ENCODE assay signal across 8 cellular contexts in genomic region chr6:56642366-56643261, GRCh38. TPM values are rescaled to one million over a fixed set of nuclear protein-coding genes. Genes with fewer than 3 reads are reported as not detected.
DNase-seq lines count a peak whose midpoint lies in the region; ATAC-seq and TF ChIP-seq lines count a peak whose summit lies in the region.

Gene DST (minus strand): TSS chr6:56642889.

- DNase-seq in EL (peak; percentile 97), SW 1271 (lab: John Stamatoyannopoulos, UW) (peak; percentile 45 to 82), foreskin melanocyte (peak; percentile 54), pulmonary artery endothelial cell (ENCODE audit: low read depth, low spot score) (no peak), natural killer cell (no peak), NCI-H2029 (lab: John Stamatoyannopoulos, UW) (no peak)
- no peak for DNase-seq in activated T-cell treated with anti-CD3 and anti-CD28 coated beads, Interleukin-2, amount 50 U/mL, for 1 hour
- no peak for DNase-seq in activated CD8-positive, alpha-beta T cell treated with anti-CD3 and anti-CD28 coated beads, Interleukin-2, amount 10 ng/mL, durations not matched to agents 7 days and 5 days

- POLR2A ChIA-PET in activated CD8-positive, alpha-beta T cell treated with anti-CD3 and anti-CD28 coated beads, Interleukin-2, amount 10 ng/mL, durations not matched to agents 7 days and 5 days (lab: Charles Lee), result no interaction called here

- ATAC-seq in natural killer cell, result no peak
- ATAC-seq in activated CD8-positive, alpha-beta T cell treated with anti-CD3 and anti-CD28 coated beads, Interleukin-2, amount 10 ng/mL, durations not matched to agents 7 days and 5 days, result no peak

- H3K36me3 Mint-ChIP-seq in natural killer cell, result no peaks in the 10 kb centered on the region
- H3K36me3 Mint-ChIP-seq in activated CD8-positive, alpha-beta T cell treated with anti-CD3 and anti-CD28 coated beads, Interleukin-2, amount 10 ng/mL, durations not matched to agents 7 days and 5 days (ENCODE audit: low read depth), result no peaks in the 10 kb centered on the region

- H3K4me3 Mint-ChIP-seq in natural killer cell, result no peak within 1 kb of the TSS
- no peak within 1 kb of the TSS for H3K4me3 Mint-ChIP-seq in activated CD8-positive, alpha-beta T cell treated with anti-CD3 and anti-CD28 coated beads, Interleukin-2, amount 10 ng/mL, durations not matched to agents 7 days and 5 days

- no peaks in the 10 kb centered on the region for H3K27me3 Mint-ChIP-seq in natural killer cell (ENCODE audit: low read depth in 2 of 2)
- peaks cover 1% of the 10 kb centered on the region for H3K27me3 Mint-ChIP-seq in activated CD8-positive, alpha-beta T cell treated with anti-CD3 and anti-CD28 coated beads, Interleukin-2, amount 10 ng/mL, durations not matched to agents 7 days and 5 days (ENCODE audit: low read depth)

- intact Hi-C loops in natural killer cell (cut with micrococcal nuclease), result no loop called here

- H3K9me3 Mint-ChIP-seq in natural killer cell, result no peaks in the 10 kb centered on the region
- no peaks in the 10 kb centered on the region for H3K9me3 Mint-ChIP-seq in activated CD8-positive, alpha-beta T cell treated with anti-CD3 and anti-CD28 coated beads, Interleukin-2, amount 10 ng/mL, durations not matched to agents 7 days and 5 days (ENCODE audit: insufficient read depth)

- no peak for TF ChIP-seq CTCF in natural killer cell (IDR thresholded peaks at IDR 0.05)

- H3K27ac Mint-ChIP-seq in natural killer cell, result no peak within 1 kb of the TSS
- no peak within 1 kb of the TSS for H3K27ac Mint-ChIP-seq in activated CD8-positive, alpha-beta T cell treated with anti-CD3 and anti-CD28 coated beads, Interleukin-2, amount 10 ng/mL, durations not matched to agents 7 days and 5 days

- no peaks in the 10 kb centered on the region for H3K4me1 Mint-ChIP-seq in natural killer cell
- no peaks in the 10 kb centered on the region for H3K4me1 Mint-ChIP-seq in activated CD8-positive, alpha-beta T cell treated with anti-CD3 and anti-CD28 coated beads, Interleukin-2, amount 10 ng/mL, durations not matched to agents 7 days and 5 days (ENCODE audit: low read depth)

- CTCF ChIA-PET in activated CD8-positive, alpha-beta T cell treated with anti-CD3 and anti-CD28 coated beads, Interleukin-2, amount 10 ng/mL, durations not matched to agents 7 days and 5 days (lab: Charles Lee), result interaction anchor here (1.0 kb wide), 2 partner anchors 19 to 210 kb away, joined by 3 to 4 read pairs; no protein-coding TSS in a partner anchor

RNA-seq across cellular contexts. Expression of gene DST, which starts in this region (rescaled TPM):
- 260 and 404 TPM in 2 replicates for total RNA-seq in pulmonary artery endothelial cell
- total RNA-seq in natural killer cell, result 10 to 100 TPM in 1 of 3 donors, 1 to 10 TPM in 2; 5.6 to 14.7 (median 8.9) TPM
- under 1 TPM; 0.76 to 0.79 TPM for total RNA-seq in activated CD8-positive, alpha-beta T cell treated with anti-CD3 and anti-CD28 coated beads, Interleukin-2, amount 10 ng/mL, durations not matched to agents 7 days and 5 days

Comparison
In these comparisons a context has a peak if more than half of its experiments do, and no peak if none do; other contexts are left out.
1. RNA of gene DST (total RNA-seq): 260 to 404 TPM in pulmonary artery endothelial cell; 5.6 to 14.7 TPM in natural killer cell and 0.76 to 0.79 TPM in activated CD8-positive, alpha-beta T cell treated with anti-CD3 and anti-CD28 coated beads, Interleukin-2, amount 10 ng/mL, durations not matched to agents 7 days and 5 days; every median in the first group is over 10 times any median in the second.
2. DNase-seq: peak in EL (single experiment), SW 1271 (2 of 2) and foreskin melanocyte (single experiment); none in pulmonary artery endothelial cell (single experiment), natural killer cell (single experiment), activated T-cell treated with anti-CD3 and anti-CD28 coated beads, Interleukin-2, amount 50 U/mL, for 1 hour (single experiment), NCI-H2029 (single experiment) and activated CD8-positive, alpha-beta T cell treated with anti-CD3 and anti-CD28 coated beads, Interleukin-2, amount 10 ng/mL, durations not matched to agents 7 days and 5 days (single experiment).